In genomic region chr6:25427549-25427948, GRCh38 we compare ENCODE assay signal across 21 cellular contexts.
DNase-seq lines count a peak whose midpoint lies in the region; ATAC-seq, FAIRE-seq and TF ChIP-seq lines count a peak whose summit lies in the region.
"Had no signal": no experiment of that assay in that cellular context is flagged by ENCODE, and none has a peak within 500 bp of the region (broad histone marks: within the 10 kb centered on the region; RNA-seq: fewer than 3 reads in every experiment).

No MANE protein-coding gene starts in this region.

- H2AFZ ChIP-seq in SU-DHL-6 (ENCODE audit: low read depth, low read length, severe bottlenecking): no peak overlapping the region
- H2AFZ ChIP-seq: GM23338 had no signal

- FAIRE-seq in D721Med (lab: Jason Lieb, UNC): peak; percentile 64
- FAIRE-seq in GM18507 (lab: Jason Lieb, UNC): peak; percentile 33
- FAIRE-seq: H54 had no signal

- peak overlapping the region; percentile 8; the same call in 1 of the 2 replicates for H3K27ac ChIP-seq in SU-DHL-6 (ENCODE audit: low read depth, low read length)
- H3K27ac ChIP-seq in caudate nucleus (ENCODE audit: low read depth, low read length): no peak overlapping the region
- H3K27ac ChIP-seq: BLaER1 had no signal

- no peaks in the 10 kb centered on the region for H3F3A ChIP-seq in SU-DHL-6 (ENCODE audit: insufficient read depth)

- H3K9me3 ChIP-seq in SU-DHL-6 (ENCODE audit: insufficient read depth, low read length): no peaks in the 10 kb centered on the region
- H3K9me3 ChIP-seq: BLaER1 had no signal

- no peak for DNase-seq in D721Med (ENCODE audit: insufficient read length, low spot score)
- no peak for DNase-seq in GM18507 (ENCODE audit: extremely low spot score, insufficient read length, low read depth)
- peak; percentile 32 for DNase-seq in M059J (ENCODE audit: low read depth)
- DNase-seq in caudate nucleus (lab: John Stamatoyannopoulos, UW): no peak
- DNase-seq in effector CD4-positive, alpha-beta T cell: no peak
- DNase-seq in effector CD8-positive, alpha-beta T cell (lab: John Stamatoyannopoulos, UW): no peak
- DNase-seq: 8988T; Calu3; CD4-positive, alpha-beta memory T cell; DMS 273 treated with DMSO at 0.1 percent for 48 hours; DMS53; DND-41; GDM1; HCEC 1CT; HFFc6; KG1 had no signal

- TF ChIP-seq CTCF in D721Med (IDR thresholded peaks at IDR 0.05; ENCODE audit: insufficient read depth, missing control alignments): no peak
- TF ChIP-seq CTCF in SU-DHL-6 (IDR thresholded peaks at IDR 0.05; ENCODE audit: insufficient read depth, low read length, poor library complexity, severe bottlenecking): no peak

- ATAC-seq in GM18858 (IDR thresholded peaks at IDR 0.05; ENCODE audit: unreplicated experiment): no peak
- ATAC-seq: GM23338 had no signal

- H3K9ac ChIP-seq in SU-DHL-6 (ENCODE audit: low read length): no peak overlapping the region
- H3K9ac ChIP-seq: BLaER1 had no signal

- no peak overlapping the region for H3K4me3 ChIP-seq in SU-DHL-6 (ENCODE audit: insufficient read depth, low read length, poor library complexity, severe bottlenecking)
- H3K4me3 ChIP-seq: BLaER1, GM23338 had no signal

- no peaks in the 10 kb centered on the region for H3K36me3 ChIP-seq in SU-DHL-6 (ENCODE audit: low read length)
- H3K36me3 ChIP-seq: BLaER1 had no signal

- peak overlapping the region; percentile 36 for H3K4me2 ChIP-seq in SU-DHL-6 (ENCODE audit: low read depth, low read length, poor library complexity, severe bottlenecking)
- H3K4me2 ChIP-seq: BLaER1, GM23338 had no signal

- H3K9me2 ChIP-seq in SU-DHL-6 (replicated peaks; ENCODE audit: insufficient read depth, low read length): no peaks in the 10 kb centered on the region

- H3K79me2 ChIP-seq in SU-DHL-6 (ENCODE audit: insufficient read depth, low read length): no peaks in the 10 kb centered on the region

- H3K27me3 ChIP-seq in SU-DHL-6 (ENCODE audit: low read length): no peaks in the 10 kb centered on the region
- H3K27me3 ChIP-seq: BLaER1 had no signal

- H4K20me1 ChIP-seq in SU-DHL-6 (ENCODE audit: low read depth, low read length): no peaks in the 10 kb centered on the region
- H4K20me1 ChIP-seq: BLaER1 had no signal
